Comparison of ENCODE assay signal across 23 cellular contexts in the genomic region with DNA sequence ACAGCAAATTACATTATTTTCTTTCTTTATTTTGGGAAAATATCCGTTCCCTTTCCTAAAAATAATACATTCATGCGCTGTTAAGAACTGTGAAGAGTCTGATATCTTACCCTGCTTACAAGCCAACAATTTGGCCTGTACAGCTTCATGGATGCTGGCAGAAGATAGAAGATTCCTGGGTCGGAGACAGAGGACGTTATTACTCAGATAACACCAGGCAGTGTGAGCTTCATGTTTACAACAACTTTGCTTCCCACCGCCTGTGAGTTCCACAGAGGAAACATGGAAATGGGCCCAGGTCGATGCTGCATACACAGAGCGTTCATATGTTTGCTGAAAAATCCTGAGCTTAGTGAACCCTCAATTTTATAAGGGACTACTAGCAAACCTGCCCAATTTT.
"Had no signal": no experiment of that assay in that cellular context is flagged by ENCODE, and none has a peak within 500 bp of the region (broad histone marks: within the 10 kb centered on the region; RNA-seq: fewer than 3 reads in every experiment).

No MANE protein-coding gene starts in this region.

- H2AFZ ChIP-seq: parathyroid adenoma had no signal

- DNase-seq: heart right ventricle; hypothalamus; immature natural killer cell; kidney; lower lobe of right lung; mammary epithelial cell; mesenchymal stem cell; naive thymus-derived CD4-positive, alpha-beta T cell; occipital lobe; spleen; stimulated activated CD4-positive, alpha-beta T cell treated with anti-CD3 and anti-CD28 coated beads, Interleukin-4, amount 100 ng/mL, for 24 hours; stimulated activated naive CD4-positive, alpha-beta T cell; uterus had no signal

- H3K79me2 ChIP-seq: parathyroid adenoma had no signal

- H3K9me3 ChIP-seq: heart right ventricle, lower lobe of right lung, neutrophil, right atrium auricular region, spleen, suprapubic skin, tibial nerve, uterus had no signal

- H3K9ac ChIP-seq: parathyroid adenoma had no signal

- H3K27ac ChIP-seq: heart right ventricle, lower lobe of right lung, neutrophil, parathyroid adenoma, right atrium auricular region, skin epidermis, suprapubic skin, tibial nerve, uterus had no signal

- H3K36me3 ChIP-seq: heart right ventricle, lower lobe of right lung, neutrophil, right atrium auricular region, spleen, suprapubic skin, tibial nerve, uterus had no signal

- H3K4me3 ChIP-seq: heart right ventricle, lower lobe of right lung, right atrium auricular region, skin epidermis, spleen, suprapubic skin, tibial nerve, uterus had no signal

- FAIRE-seq: islet of Langerhans, kidney had no signal

- ATAC-seq: lower lobe of right lung; naive thymus-derived CD4-positive, alpha-beta T cell; natural killer cell treated with Interleukin-12 subunit alpha and Interleukin-12 subunit beta and Interleukin-15 and Interleukin-18, amount 100 ng/mL, for 72 hours; sciatic nerve; stimulated activated effector memory CD8-positive, alpha-beta T cell treated with anti-CD3 and anti-CD28 coated beads, Interleukin-12 subunit alpha, Interleukin-12 subunit beta, amount 100 ng/mL, for 72 hours had no signal

- H3K4me1 ChIP-seq: lower lobe of right lung, parathyroid adenoma, right atrium auricular region, spleen, suprapubic skin, tibial nerve, uterus had no signal

- H3K27me3 ChIP-seq: heart right ventricle, neutrophil, right atrium auricular region, spleen, suprapubic skin, tibial nerve, uterus had no signal
